ENCODE assay signal across 8 cellular contexts in genomic region chr3:130894130-130894872, GRCh38. TPM values are rescaled to one million over a fixed set of nuclear protein-coding genes. Genes with fewer than 3 reads are reported as not detected.
DNase-seq lines count a peak whose midpoint lies in the region; ATAC-seq and TF ChIP-seq lines count a peak whose summit lies in the region.

No MANE protein-coding gene starts in this region.

- H3K9me3 ChIP-seq in hepatocyte (ENCODE audit: low read depth) = no peaks in the 10 kb centered on the region

- H3K4me1 ChIP-seq in ACC112 (ENCODE audit: control insufficient read depth, insufficient read depth, low read length, unreplicated experiment) (peaks cover 13% of the 10 kb centered on the region), hepatocyte (ENCODE audit: insufficient read depth) (peaks cover 3% of the 10 kb centered on the region)

- under 1% methylated on average over 41 of the region's 52 CpGs for WGBS in hepatocyte (ENCODE audit: low lambda C conversion rate, missing lambda C conversion rate)

- no peaks in the 10 kb centered on the region for H3K27me3 ChIP-seq in ACC112 (ENCODE audit: insufficient read depth, low read length)
- no peaks in the 10 kb centered on the region for H3K27me3 ChIP-seq in hepatocyte

- TF ChIP-seq CTCF in hepatocyte (IDR thresholded peaks at IDR 0.05; ENCODE audit: poor library complexity) = peak; percentile 26

- peak; percentile 21 for ATAC-seq in GM18511 (IDR thresholded peaks at IDR 0.05; ENCODE audit: unreplicated experiment)
- ATAC-seq in HG03097 (IDR thresholded peaks at IDR 0.05; ENCODE audit: low FRiP score, unreplicated experiment) = peak; percentile 12

- H2AFZ ChIP-seq in ACC112 (ENCODE audit: low read length, unreplicated experiment) (peak overlapping the region; percentile 92), hepatocyte (peak overlapping the region; percentile 79)

- H3K36me3 ChIP-seq in ACC112 (ENCODE audit: insufficient read depth, low read length) (no peaks in the 10 kb centered on the region), hepatocyte (replicated peaks; ENCODE audit: insufficient read depth, low read depth) (no peaks in the 10 kb centered on the region)

- DNase-seq in SHP77 treated with DMSO at 0.1 percent for 48 hours (lab: John Stamatoyannopoulos, UW) (peak; percentile 10), amygdala (lab: John Stamatoyannopoulos, UW) (peak in 46 of 56 donors; percentile 8 to 84 (median 52)), hepatocyte (ENCODE audit: low spot score) (peak; percentile 70), retina (peak; percentile 84), DMS153 treated with DMSO at 0.1 percent for 48 hours (lab: John Stamatoyannopoulos, UW; ENCODE audit: unreplicated experiment) (no peak)

- H4K20me1 ChIP-seq in hepatocyte (ENCODE audit: insufficient read depth, poor library complexity, severe bottlenecking) = peaks cover 22% of the 10 kb centered on the region

- H3K4me3 ChIP-seq in ACC112 (ENCODE audit: low read depth, low read length) (peak overlapping the region; percentile 91), hepatocyte (peak overlapping the region; percentile 76)

- H3K79me2 ChIP-seq in ACC112 (ENCODE audit: control insufficient read depth, insufficient read depth, low read length, unreplicated experiment) (peaks cover 52% of the 10 kb centered on the region), hepatocyte (peaks cover 49% of the 10 kb centered on the region)

- H3K27ac ChIP-seq in ACC112 (ENCODE audit: low read depth, low read length) (peak overlapping the region; percentile 65), hepatocyte (peak overlapping the region; percentile 98)

- peak overlapping the region; percentile 90 for H3K4me2 ChIP-seq in hepatocyte

- H3K9me2 ChIP-seq in hepatocyte (replicated peaks; ENCODE audit: insufficient read depth) = no peaks in the 10 kb centered on the region

RNA-seq across cellular contexts. Expression of gene ATP2C1, which starts 0.4 kb away (rescaled TPM):
- 88.2 and 99.4 TPM in 2 replicates for total RNA-seq in hepatocyte
- polyA plus RNA-seq in hepatocyte = 31.5 and 33.4 TPM in 2 replicates
